ENCODE assay signal across 12 cellular contexts in the genomic region with DNA sequence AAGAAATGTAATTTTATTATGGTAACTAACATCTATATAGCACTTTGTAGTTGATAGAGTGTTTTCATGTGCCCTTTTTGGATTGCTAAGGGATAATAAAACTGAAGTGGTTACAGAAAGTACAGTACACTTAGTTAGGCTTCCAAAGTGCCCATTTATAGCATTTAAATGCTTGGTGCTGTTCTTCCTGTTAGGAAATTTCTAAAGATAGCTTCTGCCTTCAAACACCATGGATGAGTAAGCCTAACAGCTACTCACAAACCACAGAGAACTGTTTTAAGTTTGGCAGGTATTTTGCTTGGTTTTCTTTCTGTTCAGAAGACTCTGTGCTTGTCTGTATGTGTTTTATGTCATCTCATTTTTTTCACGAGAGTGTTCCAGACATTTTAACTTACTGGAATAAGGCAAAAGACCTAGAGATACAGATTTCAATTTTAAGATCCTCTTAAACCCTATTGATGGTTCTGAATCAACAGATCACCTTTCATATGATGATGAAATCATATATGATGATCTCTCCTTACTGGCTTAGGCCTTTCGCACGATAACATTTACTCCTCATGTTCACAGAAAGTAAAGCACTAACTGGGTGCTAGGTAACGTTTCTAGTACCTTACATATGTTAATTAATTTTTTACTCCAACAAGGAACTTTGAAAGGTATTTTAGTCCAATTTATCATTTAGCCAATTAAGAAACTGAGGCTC.
DNase-seq lines count a peak whose midpoint lies in the region.
"Had no signal": no experiment of that assay in that cellular context is flagged by ENCODE, and none has a peak within 500 bp of the region (broad histone marks: within the 10 kb centered on the region; RNA-seq: fewer than 3 reads in every experiment).

No MANE protein-coding gene starts in this region.

- H3K9me3 Mint-ChIP-seq in T-helper 1 cell treated with Interleukin-12 subunit alpha and Interleukin-12 subunit beta and Interleukin-4 antibody, amounts not matched to agents 30 μg/mL and 1 μg/mL, for 36 hours, result no peaks in the 10 kb centered on the region

- no peak overlapping the region for H3K4me3 ChIP-seq in rectal smooth muscle tissue (ENCODE audit: low read length)

- DNase-seq in T-helper 1 cell (no peak), MV-4-11 (lab: John Stamatoyannopoulos, UW) (peak; percentile 28), epithelial cell of prostate (ENCODE audit: low read depth, low spot score) (no peak), NCI-H2081 treated with DMSO at 0.1 percent for 48 hours (lab: John Stamatoyannopoulos, UW) (no peak), D341Med (ENCODE audit: low spot score) (no peak)
- no peak for DNase-seq in activated CD4-positive, alpha-beta T cell treated with anti-CD3 and anti-CD28 coated beads, Interleukin-2, amount 50 U/mL, for 1 hour
- DNase-seq: NCI-H1436 treated with DMSO at 0.1 percent for 48 hours; stimulated activated CD4-positive, alpha-beta T cell treated with anti-CD3 and anti-CD28 coated beads, Interleukin-4, amount 100 ng/mL, for 1 hour; substantia nigra; T-helper 9 cell had no signal

- no peak overlapping the region for H3K9ac ChIP-seq in rectal smooth muscle tissue (ENCODE audit: low read length)

- H3K4me1 Mint-ChIP-seq in T-helper 1 cell treated with Interleukin-12 subunit alpha and Interleukin-12 subunit beta and Interleukin-4 antibody, amounts not matched to agents 30 μg/mL and 1 μg/mL, for 36 hours (ENCODE audit: low read depth), result peaks cover 34% of the 10 kb centered on the region

- H3K36me3 ChIP-seq in rectal smooth muscle tissue (ENCODE audit: control insufficient read depth, insufficient read depth, low read length), result peaks cover 16% of the 10 kb centered on the region

- H3K27me3 Mint-ChIP-seq in T-helper 1 cell treated with Interleukin-12 subunit alpha and Interleukin-12 subunit beta and Interleukin-4 antibody, amounts not matched to agents 30 μg/mL and 1 μg/mL, for 36 hours (ENCODE audit: low read depth), result peaks cover 4% of the 10 kb centered on the region

- H3K27ac Mint-ChIP-seq in T-helper 1 cell treated with Interleukin-12 subunit alpha and Interleukin-12 subunit beta and Interleukin-4 antibody, amounts not matched to agents 30 μg/mL and 1 μg/mL, for 36 hours, result peak overlapping the region; percentile 68

- H3K4me3 Mint-ChIP-seq in T-helper 1 cell treated with Interleukin-12 subunit alpha and Interleukin-12 subunit beta and Interleukin-4 antibody, amounts not matched to agents 30 μg/mL and 1 μg/mL, for 36 hours, result no peak overlapping the region

- H3K27ac ChIP-seq in epithelial cell of prostate, result peak overlapping the region; percentile 27
- peak overlapping the region; percentile 70 for H3K27ac ChIP-seq in rectal smooth muscle tissue (ENCODE audit: low read depth, low read length)

- H3K27me3 ChIP-seq in rectal smooth muscle tissue (ENCODE audit: control insufficient read depth, insufficient read depth, low read length), result no peaks in the 10 kb centered on the region

- peaks cover 7% of the 10 kb centered on the region for H3K4me1 ChIP-seq in rectal smooth muscle tissue (ENCODE audit: control insufficient read depth, insufficient read depth, low read length)

- peaks cover 49% of the 10 kb centered on the region for H3K36me3 Mint-ChIP-seq in T-helper 1 cell treated with Interleukin-12 subunit alpha and Interleukin-12 subunit beta and Interleukin-4 antibody, amounts not matched to agents 30 μg/mL and 1 μg/mL, for 36 hours (ENCODE audit: low read depth)
